ENCODE assay signal across 8 cellular contexts in genomic region chr20:31547017-31547675, GRCh38. TPM values are rescaled to one million over a fixed set of nuclear protein-coding genes. Genes with fewer than 3 reads are reported as not detected.
A peak's percentile ranks its signal among the peaks of the same experiment; 100 is the strongest.
DNase-seq lines count a peak whose midpoint lies in the region; ATAC-seq and TF ChIP-seq lines count a peak whose summit lies in the region.

No MANE protein-coding gene starts in this region.

- peak overlapping the region; percentile 66 for H3K4me2 ChIP-seq in fibroblast of lung (ENCODE audit: extremely low read depth, insufficient read depth, low read length)

- no peak overlapping the region for H2AFZ ChIP-seq in fibroblast of lung (ENCODE audit: low read length)

- peak overlapping the region; percentile 91 for H3K27ac ChIP-seq in CD8-positive, alpha-beta T cell (ENCODE audit: low read depth, low read length)
- peak overlapping the region; percentile 94 for H3K27ac ChIP-seq in Panc1 (ENCODE audit: low read length)
- H3K27ac ChIP-seq in fibroblast of lung (ENCODE audit: insufficient read depth, low read length), result peak overlapping the region; percentile 91

- in situ Hi-C loops in Panc1 (cut with HindIII; ENCODE audit: low pct_unique_long_range_greater_than_20kb, low sequenced_read_pairs), result no loop called here

- no peaks in the 10 kb centered on the region for H3K27me3 ChIP-seq in CD8-positive, alpha-beta T cell (ENCODE audit: insufficient read depth, low read length)
- H3K27me3 ChIP-seq in Panc1 (ENCODE audit: control insufficient read depth, insufficient read depth, low read length), result no peaks in the 10 kb centered on the region
- H3K27me3 ChIP-seq in fibroblast of lung (ENCODE audit: control insufficient read depth, insufficient read depth, low read length), result no peaks in the 10 kb centered on the region

- no peaks in the 10 kb centered on the region for H3K9me3 Mint-ChIP-seq in CD8-positive, alpha-beta T cell
- H3K9me3 Mint-ChIP-seq in activated T-cell treated with anti-CD3 and anti-CD28 coated beads, Interleukin-2, amount 50 U/mL, for 72 hours, result no peaks in the 10 kb centered on the region
- no peaks in the 10 kb centered on the region for H3K9me3 Mint-ChIP-seq in naive B cell
- H3K9me3 Mint-ChIP-seq in stimulated activated effector memory CD8-positive, alpha-beta T cell treated with anti-CD3 and anti-CD28 coated beads, Interleukin-12 subunit alpha, Interleukin-12 subunit beta, amount 100 ng/mL, for 72 hours, result no peaks in the 10 kb centered on the region

- peak; percentile 86 for ATAC-seq in CD8-positive, alpha-beta T cell
- ATAC-seq in GM19438 (IDR thresholded peaks at IDR 0.05; ENCODE audit: low read depth, unreplicated experiment), result peak; percentile 69
- peak; percentile 88 for ATAC-seq in Panc1
- ATAC-seq in activated T-cell treated with anti-CD3 and anti-CD28 coated beads, Interleukin-2, amount 50 U/mL, for 72 hours (replicated peaks in 1 of 2), result peak; percentile 88
- ATAC-seq in naive B cell (ENCODE audit: low read depth in 2 of 2), result peak; percentile 92 to 93
- peak; percentile 88 for ATAC-seq in stimulated activated effector memory CD8-positive, alpha-beta T cell treated with anti-CD3 and anti-CD28 coated beads, Interleukin-12 subunit alpha, Interleukin-12 subunit beta, amount 100 ng/mL, for 72 hours

- H3K36me3 ChIP-seq in CD8-positive, alpha-beta T cell (ENCODE audit: insufficient read depth, low read length), result peaks cover 28% of the 10 kb centered on the region
- H3K36me3 ChIP-seq in Panc1 (ENCODE audit: control insufficient read depth, insufficient read depth, low read length) (peaks cover 27% of the 10 kb centered on the region), fibroblast of lung (ENCODE audit: control insufficient read depth, insufficient read depth, low read length) (peaks cover 29% of the 10 kb centered on the region)

- H3K4me3 ChIP-seq in CD8-positive, alpha-beta T cell (ENCODE audit: low read depth, low read length), result peak overlapping the region; percentile 70
- peak overlapping the region; percentile 57 to 67 for H3K4me3 ChIP-seq in Panc1 (ENCODE audit: low read depth in 2 of 2, low read length in 2 of 2)
- H3K4me3 ChIP-seq in fibroblast of lung (replicated peaks in 1 of 4; ENCODE audit: control extremely low read depth in 1 of 4, insufficient read depth in 1 of 4, low read depth in 3 of 4, low read length in 4 of 4), result peak overlapping the region; percentile 47 to 70 (median 59)

- CTCF ChIA-PET in CD8-positive, alpha-beta T cell (lab: Charles Lee), result interaction anchor here (4.0 to 9.5 kb wide), 2 partner anchors 14 to 65 kb away, joined by 34 to 60 read pairs; no protein-coding TSS in a partner anchor
- CTCF ChIA-PET in Panc1 (lab: Charles Lee), result interaction anchor here (0.6 to 1.9 kb wide), 4 partner anchors 14 to 65 kb away, joined by 3 to 10 read pairs (median 8); no protein-coding TSS in a partner anchor

- peaks cover 12% of the 10 kb centered on the region for H3K4me1 ChIP-seq in CD8-positive, alpha-beta T cell (ENCODE audit: insufficient read depth, low read length)
- H3K4me1 ChIP-seq in Panc1 (ENCODE audit: control insufficient read depth, insufficient read depth, low read length) (peaks cover 3% of the 10 kb centered on the region; the same call in 1 of the 2 replicates), fibroblast of lung (ENCODE audit: control insufficient read depth, extremely low read depth, insufficient read depth, low read length) (peaks cover 11% of the 10 kb centered on the region)

- H3K4me3 Mint-ChIP-seq in CD8-positive, alpha-beta T cell, result peak overlapping the region; percentile 91
- peak overlapping the region; percentile 87 to 94 for H3K4me3 Mint-ChIP-seq in activated T-cell treated with anti-CD3 and anti-CD28 coated beads, Interleukin-2, amount 50 U/mL, for 72 hours
- H3K4me3 Mint-ChIP-seq in naive B cell, result peak overlapping the region; percentile 87 to 98 (median 96)
- peak overlapping the region; percentile 82 for H3K4me3 Mint-ChIP-seq in stimulated activated effector memory CD8-positive, alpha-beta T cell treated with anti-CD3 and anti-CD28 coated beads, Interleukin-12 subunit alpha, Interleukin-12 subunit beta, amount 100 ng/mL, for 72 hours

- peaks cover 33% of the 10 kb centered on the region for H3K4me1 Mint-ChIP-seq in CD8-positive, alpha-beta T cell (ENCODE audit: low read depth)
- peaks cover 21% of the 10 kb centered on the region for H3K4me1 Mint-ChIP-seq in activated T-cell treated with anti-CD3 and anti-CD28 coated beads, Interleukin-2, amount 50 U/mL, for 72 hours (ENCODE audit: low read depth)
- peaks cover 16 to 28% (median 17%) of the 10 kb centered on the region in 3 donors for H3K4me1 Mint-ChIP-seq in naive B cell
- peaks cover 30% of the 10 kb centered on the region for H3K4me1 Mint-ChIP-seq in stimulated activated effector memory CD8-positive, alpha-beta T cell treated with anti-CD3 and anti-CD28 coated beads, Interleukin-12 subunit alpha, Interleukin-12 subunit beta, amount 100 ng/mL, for 72 hours

- peaks cover 76% of the 10 kb centered on the region for H3K36me3 Mint-ChIP-seq in CD8-positive, alpha-beta T cell
- peaks cover 5 to 18% of the 10 kb centered on the region in 2 donors for H3K36me3 Mint-ChIP-seq in activated T-cell treated with anti-CD3 and anti-CD28 coated beads, Interleukin-2, amount 50 U/mL, for 72 hours (ENCODE audit: insufficient read depth in 2 of 2)
- H3K36me3 Mint-ChIP-seq in naive B cell, result peaks cover 6 to 26% of the 10 kb centered on the region in 2 donors
- peaks cover 97% of the 10 kb centered on the region for H3K36me3 Mint-ChIP-seq in stimulated activated effector memory CD8-positive, alpha-beta T cell treated with anti-CD3 and anti-CD28 coated beads, Interleukin-12 subunit alpha, Interleukin-12 subunit beta, amount 100 ng/mL, for 72 hours

- H3K79me2 ChIP-seq in fibroblast of lung (ENCODE audit: control insufficient read depth, insufficient read depth, low read length), result peaks cover 24% of the 10 kb centered on the region

- no peaks in the 10 kb centered on the region for H3K27me3 Mint-ChIP-seq in CD8-positive, alpha-beta T cell (ENCODE audit: low read depth)
- H3K27me3 Mint-ChIP-seq in activated T-cell treated with anti-CD3 and anti-CD28 coated beads, Interleukin-2, amount 50 U/mL, for 72 hours (ENCODE audit: low read depth), result no peaks in the 10 kb centered on the region
- H3K27me3 Mint-ChIP-seq in naive B cell, result no peaks in the 10 kb centered on the region

- H4K20me1 ChIP-seq in fibroblast of lung (ENCODE audit: control insufficient read depth, extremely low read depth, insufficient read depth, low read length), result no peaks in the 10 kb centered on the region

- POLR2A ChIA-PET in CD8-positive, alpha-beta T cell (lab: Charles Lee), result interaction anchor here (0.7 to 1.1 kb wide), 2 partner anchors 58 to 66 kb away, joined by 3 read pairs; partner anchors contain the start of gene ID1
- POLR2A ChIA-PET in Panc1 (lab: Charles Lee), result interaction anchor here (0.6 kb wide), 1 partner anchor 14 kb away, joined by 6 read pairs; no protein-coding TSS in a partner anchor

- DNase-seq in CD8-positive, alpha-beta T cell, result peak; percentile 61 to 84 (median 76)
- DNase-seq in HS-5 (ENCODE audit: low read depth), result peak; percentile 83
- peak; percentile 91 for DNase-seq in Panc1 (ENCODE audit: low read depth, low spot score)
- DNase-seq in activated T-cell treated with anti-CD3 and anti-CD28 coated beads, Interleukin-2, amount 50 U/mL, for 72 hours, result peak; percentile 82 to 84
- peak; percentile 90 to 92 for DNase-seq in fibroblast of lung (ENCODE audit: low read depth in 2 of 2)
- DNase-seq in naive B cell, result peak; percentile 70
- DNase-seq in stimulated activated effector memory CD8-positive, alpha-beta T cell treated with anti-CD3 and anti-CD28 coated beads, Interleukin-12 subunit alpha, Interleukin-12 subunit beta, amount 100 ng/mL, for 72 hours (ENCODE audit: low spot score in 2 of 2), result peak; percentile 56 to 81

- no peaks in the 10 kb centered on the region for H3K9me3 ChIP-seq in CD8-positive, alpha-beta T cell (ENCODE audit: low read length)
- H3K9me3 ChIP-seq in Panc1 (ENCODE audit: control insufficient read depth, insufficient read depth, low read depth, low read length) (no peaks in the 10 kb centered on the region), fibroblast of lung (ENCODE audit: control insufficient read depth, insufficient read depth, low read depth, low read length) (no peaks in the 10 kb centered on the region)

- H3K9ac ChIP-seq in fibroblast of lung (ENCODE audit: insufficient read depth, low read length), result peak overlapping the region; percentile 59

- H3K27ac Mint-ChIP-seq in CD8-positive, alpha-beta T cell, result peak overlapping the region; percentile 98
- H3K27ac Mint-ChIP-seq in activated T-cell treated with anti-CD3 and anti-CD28 coated beads, Interleukin-2, amount 50 U/mL, for 72 hours, result peak overlapping the region; percentile 99
- H3K27ac Mint-ChIP-seq in naive B cell, result peak overlapping the region; percentile 87 to 99 (median 98)
- H3K27ac Mint-ChIP-seq in stimulated activated effector memory CD8-positive, alpha-beta T cell treated with anti-CD3 and anti-CD28 coated beads, Interleukin-12 subunit alpha, Interleukin-12 subunit beta, amount 100 ng/mL, for 72 hours, result peak overlapping the region; percentile 94

- intact Hi-C loops in CD8-positive, alpha-beta T cell (cut with DNase I, micrococcal nuclease), result loop anchor here in 1 of 2 experiments (2.0 kb wide), 1 partner anchor 32 kb away; the partner anchor contains the start of gene HM13
- intact Hi-C loops in Panc1 (cut with micrococcal nuclease; ENCODE audit: unreplicated experiment), result no loop called here

- no TSS peak for BruUV-seq in Panc1 (replicated peaks; lab: Mats Ljungman, UMichigan)

- no peak for TF ChIP-seq CTCF in CD8-positive, alpha-beta T cell (IDR thresholded peaks at IDR 0.05)
- TF ChIP-seq CTCF in Panc1 (IDR thresholded peaks at IDR 0.05), result no peak
- TF ChIP-seq CTCF in fibroblast of lung (conservative IDR thresholded peaks at IDR 0.05 in 1 of 2, IDR thresholded peaks at IDR 0.05 in 1 of 2; ENCODE audit: low read depth in 1 of 2, low read length in 2 of 2), result peak in 1 of 2 donors; percentile 25

RNA-seq across cellular contexts. Expression of gene HM13, which starts 32.9 kb away (rescaled TPM):
- total RNA-seq in CD8-positive, alpha-beta T cell, result 100 to 1,000 TPM; 106 to 107 TPM
- total RNA-seq in Panc1 (2021; ENCODE audit: unreplicated experiment) (337 TPM), fibroblast of lung (41.9 and 52.5 TPM in 2 replicates)
- 424 TPM for polyA plus RNA-seq in Panc1 (2012; ENCODE audit: insufficient read length)
- total RNA-seq in activated T-cell treated with anti-CD3 and anti-CD28 coated beads, Interleukin-2, amount 50 U/mL, for 72 hours, result 100 to 1,000 TPM; 131 to 146 TPM
- polyA plus RNA-seq in fibroblast of lung (153 and 157 TPM in 2 replicates), naive B cell (ENCODE audit: low read depth in 6 of 6) (100 to 1,000 TPM in 2 of 6 donors, 10 to 100 TPM in 4; 71.9 to 118 (median 88.0) TPM)
- polyA plus RNA-seq in fibroblast of lung (2012), result 181 and 201 TPM in 2 replicates
- 328 and 338 TPM in 2 replicates for polyA minus RNA-seq in fibroblast of lung (ENCODE audit: low replicate concordance)

RNA-seq across cellular contexts. Expression of gene ID1, which starts 57.9 kb away (rescaled TPM):
- total RNA-seq in CD8-positive, alpha-beta T cell, result 10 to 100 TPM in 1 of 2 experiments, 1 to 10 TPM in 1; 8.1 to 11.0 TPM
- 152 TPM for total RNA-seq in Panc1 (2021; ENCODE audit: unreplicated experiment)
- 185 TPM for polyA plus RNA-seq in Panc1 (2012; ENCODE audit: insufficient read length)
- total RNA-seq in activated T-cell treated with anti-CD3 and anti-CD28 coated beads, Interleukin-2, amount 50 U/mL, for 72 hours, result 1 to 10 TPM in 1 of 2 donors, under 1 TPM in 1; 0.84 to 2.0 TPM
- 27.4 and 31.1 TPM in 2 replicates for total RNA-seq in fibroblast of lung
- 14.5 and 62.4 TPM in 2 replicates for polyA plus RNA-seq in fibroblast of lung
- polyA plus RNA-seq in fibroblast of lung (2012), result 14.5 and 72.5 TPM in 2 replicates
- polyA minus RNA-seq in fibroblast of lung (ENCODE audit: low replicate concordance), result 4.3 and 12.7 TPM in 2 replicates
- polyA plus RNA-seq in naive B cell (ENCODE audit: low read depth in 6 of 6), result 1 to 10 TPM in 2 of 6 donors, under 1 TPM in 2, not detected in 2; 0.86 to 2.0 (median 1.1) TPM

Comparison
In these comparisons a context has a peak if more than half of its experiments do, and no peak if none do; other contexts are left out.
1. Peak in every context shown above with its lines: DNase-seq, ATAC-seq, H3K4me3 ChIP-seq and H3K27ac ChIP-seq.